Comparison of ENCODE assay signal across 8 cellular contexts in the genomic region with DNA sequence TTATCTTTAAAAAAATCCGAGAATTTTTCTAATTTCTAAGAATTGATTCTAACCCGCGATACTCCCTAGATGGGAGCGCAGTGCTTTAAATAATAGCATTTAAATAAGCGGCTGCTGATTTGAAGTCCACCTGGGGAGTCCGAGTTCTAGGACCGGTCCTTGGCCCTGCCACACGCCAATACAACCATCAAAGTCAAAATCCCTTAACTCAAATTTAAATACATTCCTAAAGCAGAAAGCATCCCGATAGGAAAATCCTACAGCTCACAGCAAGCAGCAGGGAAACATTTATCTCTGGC. TPM values are rescaled to one million over a fixed set of nuclear protein-coding genes. Genes with fewer than 3 reads are reported as not detected.
DNase-seq lines count a peak whose midpoint lies in the region; ATAC-seq, FAIRE-seq and TF ChIP-seq lines count a peak whose summit lies in the region.

No MANE protein-coding gene starts in this region.

- CTCF ChIA-PET in activated naive CD4-positive, alpha-beta T cell treated with anti-CD3 and anti-CD28 coated beads, Interleukin-2, amount 10 ng/mL, durations not matched to agents 7 days and 5 days (lab: Charles Lee): interaction anchor here (0.6 to 9.1 kb wide), 3 partner anchors 46 to 77 kb away, joined by 3 to 55 read pairs (median 3); no protein-coding TSS in a partner anchor

- peaks cover 26% of the 10 kb centered on the region for H3K4me1 ChIP-seq in astrocyte (ENCODE audit: insufficient read depth, low read length)
- H3K4me1 ChIP-seq in lower lobe of right lung: peaks cover 12% of the 10 kb centered on the region
- no peaks in the 10 kb centered on the region for H3K4me1 ChIP-seq in uterus

- peaks cover 25% of the 10 kb centered on the region for H3K36me3 Mint-ChIP-seq in activated naive CD4-positive, alpha-beta T cell treated with anti-CD3 and anti-CD28 coated beads, Interleukin-2, amount 10 ng/mL, durations not matched to agents 7 days and 5 days
- no peaks in the 10 kb centered on the region for H3K36me3 Mint-ChIP-seq in astrocyte (ENCODE audit: low read depth, unreplicated experiment)

- no peak for DNase-seq in activated naive CD4-positive, alpha-beta T cell treated with anti-CD3 and anti-CD28 coated beads, Interleukin-2, amount 10 ng/mL, durations not matched to agents 7 days and 5 days
- no peak for DNase-seq in activated naive CD4-positive, alpha-beta T cell (lab: John Stamatoyannopoulos, UW)
- DNase-seq in astrocyte (ENCODE audit: low read depth): no peak
- no peak for DNase-seq in lower lobe of right lung
- no peak for DNase-seq in uterus
- DNase-seq in Ammon's horn (ENCODE audit: low spot score): no peak
- no peak for DNase-seq in NCI-H187 (lab: John Stamatoyannopoulos, UW)
- no peak for DNase-seq in GM19238 (ENCODE audit: insufficient read length, low spot score)

- TF ChIP-seq POLR2A in uterus (IDR thresholded peaks at IDR 0.05): no peak

- H3K4me3 ChIP-seq in astrocyte (ENCODE audit: insufficient read depth, low read depth, low read length) (peak overlapping the region; percentile 84), lower lobe of right lung (peak overlapping the region; percentile 94), uterus (peak overlapping the region; percentile 75 to 91)

- no peaks in the 10 kb centered on the region for H4K20me1 ChIP-seq in astrocyte (ENCODE audit: insufficient read depth, low read length)

- H3K36me3 ChIP-seq in astrocyte (ENCODE audit: insufficient read depth, low read length) (no peaks in the 10 kb centered on the region), lower lobe of right lung (no peaks in the 10 kb centered on the region), uterus (no peaks in the 10 kb centered on the region)

- H3K9ac ChIP-seq in astrocyte (ENCODE audit: low read length): peak overlapping the region; percentile 96

- ATAC-seq in lower lobe of right lung: peak in 1 of 2 donors; percentile 4

- FAIRE-seq in astrocyte (lab: Jason Lieb, UNC): no peak

- H3K9me3 ChIP-seq in astrocyte (ENCODE audit: insufficient read depth, low read depth, low read length) (no peaks in the 10 kb centered on the region), lower lobe of right lung (no peaks in the 10 kb centered on the region), uterus (no peaks in the 10 kb centered on the region)

- no peaks in the 10 kb centered on the region for H3K9me3 Mint-ChIP-seq in activated naive CD4-positive, alpha-beta T cell treated with anti-CD3 and anti-CD28 coated beads, Interleukin-2, amount 10 ng/mL, durations not matched to agents 7 days and 5 days
- no peaks in the 10 kb centered on the region for H3K9me3 Mint-ChIP-seq in astrocyte (ENCODE audit: unreplicated experiment)

- peak overlapping the region; percentile 92 for H3K27ac Mint-ChIP-seq in activated naive CD4-positive, alpha-beta T cell treated with anti-CD3 and anti-CD28 coated beads, Interleukin-2, amount 10 ng/mL, durations not matched to agents 7 days and 5 days
- H3K27ac Mint-ChIP-seq in astrocyte (ENCODE audit: unreplicated experiment): peak overlapping the region; percentile 98

- TF ChIP-seq CTCF in astrocyte (IDR thresholded peaks at IDR 0.05; ENCODE audit: insufficient read depth, low read depth, low read length) (no peak), lower lobe of right lung (IDR thresholded peaks at IDR 0.05) (no peak), uterus (IDR thresholded peaks at IDR 0.05) (no peak)

- peak overlapping the region; percentile 86 for H3K4me2 ChIP-seq in astrocyte (ENCODE audit: low read length)

- H3K27me3 Mint-ChIP-seq in activated naive CD4-positive, alpha-beta T cell treated with anti-CD3 and anti-CD28 coated beads, Interleukin-2, amount 10 ng/mL, durations not matched to agents 7 days and 5 days: peaks cover 16% of the 10 kb centered on the region
- H3K27me3 Mint-ChIP-seq in astrocyte (ENCODE audit: low read depth, unreplicated experiment): no peaks in the 10 kb centered on the region

- H3K79me2 ChIP-seq in astrocyte (ENCODE audit: insufficient read depth, low read length): peaks cover 43% of the 10 kb centered on the region

- H3K27me3 ChIP-seq in astrocyte (ENCODE audit: insufficient read depth, low read length) (no peaks in the 10 kb centered on the region), lower lobe of right lung (ENCODE audit: low read depth) (no peaks in the 10 kb centered on the region), uterus (no peaks in the 10 kb centered on the region)

- peaks cover 40% of the 10 kb centered on the region for H3K4me1 Mint-ChIP-seq in activated naive CD4-positive, alpha-beta T cell treated with anti-CD3 and anti-CD28 coated beads, Interleukin-2, amount 10 ng/mL, durations not matched to agents 7 days and 5 days
- peaks cover 9% of the 10 kb centered on the region for H3K4me1 Mint-ChIP-seq in astrocyte (ENCODE audit: low read depth, unreplicated experiment)

- H2AFZ ChIP-seq in astrocyte (ENCODE audit: low read depth, low read length): no peak overlapping the region

- intact Hi-C loops in lower lobe of right lung (cut with DNase I) (no loop called here), uterus (cut with DNase I; ENCODE audit: low total_unique reads) (no loop called here)

- peak overlapping the region; percentile 99 for H3K27ac ChIP-seq in astrocyte (ENCODE audit: low read depth, low read length)
- H3K27ac ChIP-seq in lower lobe of right lung: peak overlapping the region; percentile 90
- H3K27ac ChIP-seq in uterus: peak overlapping the region; percentile 68 to 73

- H3K4me3 Mint-ChIP-seq in activated naive CD4-positive, alpha-beta T cell treated with anti-CD3 and anti-CD28 coated beads, Interleukin-2, amount 10 ng/mL, durations not matched to agents 7 days and 5 days: peak overlapping the region; percentile 89
- peak overlapping the region; percentile 99 for H3K4me3 Mint-ChIP-seq in astrocyte (ENCODE audit: unreplicated experiment)

RNA-seq across cellular contexts. Expression of a gene that starts 0.5 kb away (rescaled TPM):
- 14.9 and 16.4 TPM in 2 replicates for total RNA-seq in astrocyte
- 14.1 TPM for total RNA-seq in lower lobe of right lung
- total RNA-seq in uterus: 10 to 100 TPM in 1 of 4 donors, 1 to 10 TPM in 3; 2.6 to 52.9 (median 4.9) TPM

RNA-seq across cellular contexts. Expression of a gene that starts 39.2 kb away (rescaled TPM):
- total RNA-seq in astrocyte (14.1 and 16.9 TPM in 2 replicates), lower lobe of right lung (97.7 TPM), uterus (1 to 10 TPM; 1.8 to 5.8 (median 5.4) TPM)
